In genomic region chr6:37724530-37725220, GRCh38 we compare ENCODE assay signal across 29 cellular contexts.
"Had no signal": no experiment of that assay in that cellular context is flagged by ENCODE, and none has a peak within 500 bp of the region (broad histone marks: within the 10 kb centered on the region; RNA-seq: fewer than 3 reads in every experiment).

No MANE protein-coding gene starts in this region.

- H3K4me1 ChIP-seq: breast epithelium, colonic mucosa, gastrocnemius medialis, right atrium auricular region, uterus had no signal

- DNase-seq: activated CD4-positive, alpha-beta memory T cell treated with anti-CD3 and anti-CD28 coated beads, Interleukin-2, amount 10 ng/mL, durations not matched to agents 7 days and 5 days; activated CD4-positive, alpha-beta T cell treated with anti-CD3 and anti-CD28 coated beads, Interleukin-2, amount 10 ng/mL, durations not matched to agents 24 days and 14 days; activated CD4-positive, CD25-positive, alpha-beta regulatory T cell treated with anti-CD3 and anti-CD28 coated beads, Interleukin-2, amount 50 U/mL, for 72 hours; activated CD8-positive, alpha-beta memory T cell treated with anti-CD3 and anti-CD28 coated beads, Interleukin-2, amount 50 U/mL, for 48 hours; activated gamma-delta T cell; activated naive CD4-positive, alpha-beta T cell treated with anti-CD3 and anti-CD28 coated beads, Interleukin-2, amount 10 ng/mL, durations not matched to agents 7 days and 5 days; activated naive CD8-positive, alpha-beta T cell treated with anti-CD3 and anti-CD28 coated beads, Interleukin-2, amount 10 ng/mL, durations not matched to agents 7 days and 5 days; activated T-cell treated with anti-CD3 and anti-CD28 coated beads, Interleukin-2, amount 50 U/mL, for 24 hours; amniotic stem cell; cerebellar nuclear complex; colonic mucosa; effector CD8-positive, alpha-beta T cell; gastrocnemius medialis; islet precursor cell; left colon; mammary epithelial cell; midbrain; naive thymus-derived CD4-positive, alpha-beta T cell; occipital lobe; stimulated activated CD4-positive, alpha-beta T cell treated with anti-CD3 and anti-CD28 coated beads, Interleukin-2, amount 100 ng/mL, for 48 hours; stimulated activated naive CD8-positive, alpha-beta T cell treated with anti-CD3 and anti-CD28 coated beads, Interleukin-15, Interleukin-2, amounts not matched to agents 100 U/mL and 50 U/mL, for 24 hours; uterus had no signal

- H3K36me3 ChIP-seq: breast epithelium, colonic mucosa, gastrocnemius medialis, right atrium auricular region, thoracic aorta, uterus had no signal

- H3K9me3 ChIP-seq: breast epithelium, colonic mucosa, gastrocnemius medialis, right atrium auricular region, thoracic aorta, uterus had no signal

- H3K4me3 ChIP-seq: breast epithelium, colonic mucosa, gastrocnemius medialis, hepatocyte, right atrium auricular region, thoracic aorta, uterus had no signal

- ATAC-seq: gastrocnemius medialis; left colon; naive thymus-derived CD4-positive, alpha-beta T cell; stimulated activated naive CD8-positive, alpha-beta T cell treated with anti-CD3 and anti-CD28 coated beads, Interleukin-15, Interleukin-2, amounts not matched to agents 100 U/mL and 50 U/mL, for 24 hours had no signal

- H3K27ac ChIP-seq: breast epithelium, colonic mucosa, gastrocnemius medialis, hepatocyte, right atrium auricular region, thoracic aorta, uterus, VCaP had no signal

- H2AFZ ChIP-seq: hepatocyte had no signal

- H3K4me2 ChIP-seq: hepatocyte had no signal

- FAIRE-seq: endometrium, TTC549 had no signal

- H3K27me3 ChIP-seq: breast epithelium, colonic mucosa, gastrocnemius medialis, hepatocyte, right atrium auricular region, uterus had no signal

- H3K79me2 ChIP-seq: hepatocyte had no signal
